Comparison of ENCODE assay signal across 9 cellular contexts in the genomic region with DNA sequence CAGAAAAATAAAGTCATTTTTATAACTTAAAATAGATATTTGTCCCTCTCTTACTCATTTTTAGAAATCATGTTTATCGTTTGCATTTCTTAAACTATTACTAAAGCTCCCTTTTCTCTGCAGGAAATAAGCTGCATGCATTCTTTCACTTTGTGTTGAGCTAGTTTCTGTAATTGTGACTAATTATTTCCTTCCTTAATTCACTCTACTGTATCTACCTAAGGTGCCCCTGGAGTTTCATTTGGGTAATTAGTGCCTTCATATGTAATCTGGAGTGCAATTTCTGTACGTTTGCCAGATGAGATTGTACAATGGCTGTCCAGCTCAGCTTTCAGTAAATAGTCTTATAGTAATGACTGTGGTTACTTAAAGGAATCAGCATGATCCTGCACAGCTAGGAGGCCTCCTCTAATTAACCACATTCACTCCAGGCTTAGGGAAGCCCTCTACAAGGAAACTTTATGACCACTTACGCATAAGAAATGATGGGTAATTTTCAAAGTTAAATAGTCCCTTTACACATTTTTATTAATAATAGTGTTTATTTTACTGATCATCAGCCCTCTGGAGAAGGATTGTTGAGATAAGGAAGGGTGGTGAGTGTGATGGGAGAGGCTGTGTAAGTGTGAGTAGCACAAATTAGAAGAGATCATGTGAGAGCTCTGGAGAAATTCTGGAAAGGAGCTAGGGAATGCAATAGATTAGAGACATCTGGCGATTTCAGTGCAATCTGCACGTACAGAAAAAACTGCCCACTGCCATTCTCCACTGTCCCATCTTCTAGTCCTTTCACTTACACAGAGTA.
A peak's percentile ranks its signal among the peaks of the same experiment; 100 is the strongest.
DNase-seq lines count a peak whose midpoint lies in the region; ATAC-seq and TF ChIP-seq lines count a peak whose summit lies in the region.
"Had no signal": no experiment of that assay in that cellular context is flagged by ENCODE, and none has a peak within 500 bp of the region (broad histone marks: within the 10 kb centered on the region; RNA-seq: fewer than 3 reads in every experiment).

No MANE protein-coding gene starts in this region.

- no peaks in the 10 kb centered on the region for H3K9me3 Mint-ChIP-seq in central memory CD8-positive, alpha-beta T cell
- H3K9me3 Mint-ChIP-seq in stimulated activated naive CD8-positive, alpha-beta T cell treated with anti-CD3 and anti-CD28 coated beads, Interleukin-15, Interleukin-2, amounts not matched to agents 100 ng/mL and 50 ng/mL, for 24 hours, result no peaks in the 10 kb centered on the region
- no peaks in the 10 kb centered on the region for H3K9me3 Mint-ChIP-seq in glutamatergic neuron (ENCODE audit: unreplicated experiment)

- peak overlapping the region; percentile 39 for H3K4me3 Mint-ChIP-seq in central memory CD8-positive, alpha-beta T cell
- H3K4me3 Mint-ChIP-seq in stimulated activated naive CD8-positive, alpha-beta T cell treated with anti-CD3 and anti-CD28 coated beads, Interleukin-15, Interleukin-2, amounts not matched to agents 100 ng/mL and 50 ng/mL, for 24 hours, result peak overlapping the region; percentile 77
- no peak overlapping the region for H3K4me3 Mint-ChIP-seq in glutamatergic neuron (ENCODE audit: unreplicated experiment)

- DNase-seq in AML-193 (lab: John Stamatoyannopoulos, UW) (peak; percentile 81 to 88), NCI-H69 (lab: John Stamatoyannopoulos, UW) (peak; percentile 94), glutamatergic neuron (no peak)
- no peak for DNase-seq in central memory CD8-positive, alpha-beta T cell (ENCODE audit: low spot score in 2 of 2)
- no peak for DNase-seq in stimulated activated CD4-positive, alpha-beta T cell treated with anti-CD3 and anti-CD28 coated beads, Interleukin-2, amount 100 ng/mL, for 24 hours

- peaks cover 15% of the 10 kb centered on the region for H3K36me3 Mint-ChIP-seq in central memory CD8-positive, alpha-beta T cell (ENCODE audit: insufficient read depth)
- peaks cover 61% of the 10 kb centered on the region for H3K36me3 Mint-ChIP-seq in stimulated activated naive CD8-positive, alpha-beta T cell treated with anti-CD3 and anti-CD28 coated beads, Interleukin-15, Interleukin-2, amounts not matched to agents 100 ng/mL and 50 ng/mL, for 24 hours (ENCODE audit: low read depth)
- H3K36me3 Mint-ChIP-seq in glutamatergic neuron (ENCODE audit: unreplicated experiment), result no peaks in the 10 kb centered on the region

- peaks cover 59% of the 10 kb centered on the region for H3K4me1 Mint-ChIP-seq in central memory CD8-positive, alpha-beta T cell
- H3K4me1 Mint-ChIP-seq in stimulated activated naive CD8-positive, alpha-beta T cell treated with anti-CD3 and anti-CD28 coated beads, Interleukin-15, Interleukin-2, amounts not matched to agents 100 ng/mL and 50 ng/mL, for 24 hours (ENCODE audit: low read depth), result peaks cover 98% of the 10 kb centered on the region
- H3K4me1 Mint-ChIP-seq in glutamatergic neuron (ENCODE audit: low read depth, unreplicated experiment), result peaks cover 4% of the 10 kb centered on the region

- peak overlapping the region; percentile 95 for H3K27ac Mint-ChIP-seq in central memory CD8-positive, alpha-beta T cell (ENCODE audit: low read depth)
- H3K27ac Mint-ChIP-seq in stimulated activated naive CD8-positive, alpha-beta T cell treated with anti-CD3 and anti-CD28 coated beads, Interleukin-15, Interleukin-2, amounts not matched to agents 100 ng/mL and 50 ng/mL, for 24 hours, result peak overlapping the region; percentile 100
- no peak overlapping the region for H3K27ac Mint-ChIP-seq in glutamatergic neuron (ENCODE audit: unreplicated experiment)

- no peak for TF ChIP-seq CTCF in glutamatergic neuron (IDR thresholded peaks at IDR 0.05; ENCODE audit: partially characterized antibody, unreplicated experiment)

- ATAC-seq in GM18858 (IDR thresholded peaks at IDR 0.05; ENCODE audit: unreplicated experiment) (peak; percentile 93), HG02973 (IDR thresholded peaks at IDR 0.05; ENCODE audit: unreplicated experiment) (peak; percentile 93)
- peak; percentile 76 for ATAC-seq in central memory CD8-positive, alpha-beta T cell (replicated peaks; ENCODE audit: extremely low read depth, poor library complexity, severe bottlenecking)
- ATAC-seq: HCT116 had no signal

- H3K27me3 Mint-ChIP-seq in central memory CD8-positive, alpha-beta T cell, result no peaks in the 10 kb centered on the region
- H3K27me3 Mint-ChIP-seq in stimulated activated naive CD8-positive, alpha-beta T cell treated with anti-CD3 and anti-CD28 coated beads, Interleukin-15, Interleukin-2, amounts not matched to agents 100 ng/mL and 50 ng/mL, for 24 hours, result no peaks in the 10 kb centered on the region
- no peaks in the 10 kb centered on the region for H3K27me3 Mint-ChIP-seq in glutamatergic neuron (ENCODE audit: unreplicated experiment)

Comparison
In these comparisons a context has a peak if more than half of its experiments do, and no peak if none do; other contexts are left out.
1. DNase-seq: peak in AML-193 (2 of 2) and NCI-H69 (single experiment); none in central memory CD8-positive, alpha-beta T cell (0 of 2), stimulated activated CD4-positive, alpha-beta T cell treated with anti-CD3 and anti-CD28 coated beads, Interleukin-2, amount 100 ng/mL, for 24 hours (0 of 2) and glutamatergic neuron (single experiment).
2. Peak in every context shown above with its lines, with median percentiles within 50 percentile points of each other: ATAC-seq.